28 cellular contexts compared by ENCODE assay signal in the genomic region with DNA sequence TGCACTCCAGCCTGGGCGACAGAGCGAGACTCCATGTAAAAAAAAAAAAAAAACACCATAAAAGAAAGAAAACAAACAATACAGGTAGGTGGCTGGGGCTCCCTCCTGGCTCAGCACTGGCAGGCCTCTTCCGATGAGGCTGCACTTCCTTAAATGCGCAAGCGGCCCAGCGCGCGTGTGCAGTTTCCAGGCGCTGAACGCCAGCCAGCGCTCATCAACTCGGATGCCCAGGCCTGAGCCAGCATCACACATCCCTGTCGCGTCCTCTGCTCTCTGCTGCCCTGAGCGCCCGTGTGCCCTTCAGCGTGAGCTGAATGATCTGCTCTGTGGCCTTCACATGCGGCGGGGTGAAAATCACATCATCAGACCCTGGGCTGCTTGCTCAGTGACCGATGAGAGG. TPM values are rescaled to one million over a fixed set of nuclear protein-coding genes. Genes with fewer than 3 reads are reported as not detected.
DNase-seq lines count a peak whose midpoint lies in the region; ATAC-seq, FAIRE-seq and TF ChIP-seq lines count a peak whose summit lies in the region.
"Had no signal": no experiment of that assay in that cellular context is flagged by ENCODE, and none has a peak within 500 bp of the region (broad histone marks: within the 10 kb centered on the region; RNA-seq: fewer than 3 reads in every experiment).

No MANE protein-coding gene starts in this region.

- H3K79me1 ChIP-seq in H1 (ENCODE audit: low read depth, low read length): no peaks in the 10 kb centered on the region

- H3K4me1 ChIP-seq in H1 (replicated peaks in 1 of 4; ENCODE audit: control insufficient read depth in 3 of 4, insufficient read depth in 4 of 4, low read length in 3 of 4) (peaks cover 0 to 12% (median 6%) of the 10 kb centered on the region in 4 experiments; a peak in 6 of 7 replicates), osteoblast (ENCODE audit: insufficient read depth, low read length) (no peaks in the 10 kb centered on the region)
- H3K4me1 ChIP-seq: BE2C had no signal

- no peak overlapping the region for H4K5ac ChIP-seq in H1 (ENCODE audit: insufficient read length, low read depth, low read length)

- H3K4me2 ChIP-seq in H1 (ENCODE audit: insufficient read depth in 1 of 2, low read depth in 2 of 2, low read length in 2 of 2) (no peak overlapping the region), osteoblast (ENCODE audit: insufficient read depth, low read length) (no peak overlapping the region)
- H3K4me2 ChIP-seq: PC-9 had no signal

- H3K36me3 ChIP-seq in H1 (ENCODE audit: control insufficient read depth in 2 of 4, insufficient read depth in 4 of 4, low read length in 3 of 4) (peaks cover 0 to 10% (median 3%) of the 10 kb centered on the region in 4 experiments; a peak in 1 of 8 replicates), osteoblast (ENCODE audit: insufficient read depth, low read length) (no peaks in the 10 kb centered on the region)
- H3K36me3 ChIP-seq: BE2C, MG63 had no signal

- H2AK5ac ChIP-seq in H1 (ENCODE audit: low read depth, low read length): no peak overlapping the region

- FAIRE-seq in H1 (lab: Jason Lieb, UNC): no peak
- FAIRE-seq: GM18507, HTR-8/SVneo had no signal

- no peak overlapping the region for H4K91ac ChIP-seq in H1 (replicated peaks; ENCODE audit: insufficient read length, low read length)

- ATAC-seq in Right ventricle myocardium superior (ENCODE audit: poor library complexity): no peak
- ATAC-seq in Right ventricle myocardium inferior: no peak
- ATAC-seq in stimulated activated effector memory CD8-positive, alpha-beta T cell treated with anti-CD3 and anti-CD28 coated beads, Interleukin-12 subunit alpha, Interleukin-12 subunit beta, amount 100 ng/mL, for 72 hours: no peak
- no peak for ATAC-seq in stimulated activated naive CD8-positive, alpha-beta T cell treated with anti-CD3 and anti-CD28 coated beads, Interleukin-15, Interleukin-2, amounts not matched to agents 100 U/mL and 50 U/mL, for 24 hours

- TF ChIP-seq RAD21 in H1 (IDR thresholded peaks at IDR 0.05 in 1 of 2, conservative IDR thresholded peaks at IDR 0.05 in 1 of 2; ENCODE audit: low read depth in 2 of 2, low read length in 2 of 2): no peak

- CTCF ChIA-PET in H1 (lab: Charles Lee; ENCODE audit: partially characterized antibody): interaction anchor here (0.6 to 1.6 kb wide), 7 partner anchors 12 to 155 kb away, joined by 3 to 9 read pairs (median 4); no protein-coding TSS in a partner anchor

- H3K14ac ChIP-seq in H1 (ENCODE audit: insufficient read length): no peak overlapping the region

- H3K4ac ChIP-seq in H1 (replicated peaks; ENCODE audit: insufficient read length, low read depth, low read length): no peak overlapping the region

- H3K23me2 ChIP-seq in H1 (ENCODE audit: low read depth, low read length): no peaks in the 10 kb centered on the region

- no peak overlapping the region for H2BK12ac ChIP-seq in H1 (ENCODE audit: low read depth, low read length)

- peaks cover 7% of the 10 kb centered on the region for H3K36me3 Mint-ChIP-seq in stimulated activated effector memory CD8-positive, alpha-beta T cell treated with anti-CD3 and anti-CD28 coated beads, Interleukin-12 subunit alpha, Interleukin-12 subunit beta, amount 100 ng/mL, for 72 hours

- no peak overlapping the region for H3K9ac ChIP-seq in H1 (replicated peaks in 1 of 4; ENCODE audit: extremely low read depth in 1 of 4, low read depth in 3 of 4, low read length in 3 of 4)
- H3K9ac ChIP-seq: GM23248 had no signal

- TF ChIP-seq CTCF in H1 (IDR thresholded peaks at IDR 0.05; ENCODE audit: control extremely low read depth in 1 of 3, insufficient read depth in 1 of 3, low read depth in 1 of 3, low read length in 3 of 3): no peak
- TF ChIP-seq CTCF in osteoblast (IDR thresholded peaks at IDR 0.05; ENCODE audit: extremely low read depth, low read depth, low read length): no peak

- no peak for TF ChIP-seq POLR2A in H1 (IDR thresholded peaks at IDR 0.05; ENCODE audit: control extremely low read depth in 1 of 2, low read depth in 2 of 2, low read length in 2 of 2)

- H2BK15ac ChIP-seq in H1 (ENCODE audit: low read length): no peak overlapping the region

- WGBS in H1 (ENCODE audit: extremely low coverage in 1 of 2, insufficient coverage in 1 of 2, insufficient read length in 1 of 2, insufficient replicate concordance in 2 of 2, low coverage in 1 of 2, low lambda C conversion rate in 2 of 2, missing lambda C conversion rate in 1 of 2), 2 experiments: 96% methylated on average over 16 of the region's 20 CpGs; no CpG with 5 or more reads in 1 of the 2 experiments

- 0 out of 2 replicates have a peak overlapping the region, but pooled peaks have one; percentile 8 for H2BK5ac ChIP-seq in H1 (ENCODE audit: low read depth, low read length)

- H3K56ac ChIP-seq in H1 (replicated peaks; ENCODE audit: insufficient read length, low read depth, low read length): no peak overlapping the region

- no peak overlapping the region for H2AFZ ChIP-seq in H1 (ENCODE audit: low read length)
- no peak overlapping the region for H2AFZ ChIP-seq in osteoblast (ENCODE audit: low read length)
- H2AFZ ChIP-seq: GM23248, PC-9 had no signal

- H4K20me1 ChIP-seq in H1 (replicated peaks in 1 of 2; ENCODE audit: control insufficient read depth in 1 of 2, insufficient read depth in 2 of 2, low read length in 2 of 2) (peaks cover 0 to 2% of the 10 kb centered on the region in 2 experiments), osteoblast (ENCODE audit: insufficient read depth, low read length) (no peaks in the 10 kb centered on the region)

- H3K4me3 ChIP-seq in H1 (ENCODE audit: extremely low read depth in 1 of 4, insufficient read depth in 2 of 4, low read depth in 3 of 4, low read length in 4 of 4): no peak overlapping the region
- H3K4me3 ChIP-seq in osteoblast (ENCODE audit: insufficient read depth, low read length): no peak overlapping the region
- H3K4me3 ChIP-seq: GM23248, MG63, PC-9 had no signal

- H3K27me3 ChIP-seq in H1 (replicated peaks in 1 of 4; ENCODE audit: control insufficient read depth in 3 of 4, extremely low read depth in 1 of 4, insufficient read depth in 3 of 4, low read length in 3 of 4) (no peaks in the 10 kb centered on the region), osteoblast (ENCODE audit: insufficient read depth, low read length) (no peaks in the 10 kb centered on the region)
- H3K27me3 ChIP-seq: BE2C, MG63 had no signal

- DNase-seq in Right ventricle myocardium superior (peak; percentile 37), Right ventricle myocardium inferior (ENCODE audit: missing footprints) (no peak), H1 (ENCODE audit: low read depth in 1 of 2, low spot score in 2 of 2) (no peak), osteoblast (ENCODE audit: insufficient read length, low spot score, missing footprints) (peak; percentile 48), amygdala (lab: John Stamatoyannopoulos, UW) (no peak)
- no peak for DNase-seq in stimulated activated effector memory CD8-positive, alpha-beta T cell treated with anti-CD3 and anti-CD28 coated beads, Interleukin-12 subunit alpha, Interleukin-12 subunit beta, amount 100 ng/mL, for 72 hours (ENCODE audit: low spot score in 2 of 2)
- no peak for DNase-seq in stimulated activated naive CD8-positive, alpha-beta T cell treated with anti-CD3 and anti-CD28 coated beads, Interleukin-15, Interleukin-2, amounts not matched to agents 100 U/mL and 50 U/mL, for 24 hours
- DNase-seq: ACHN; BE2C; CD8-positive, alpha-beta memory T cell; DMS79 treated with DMSO at 0.1 percent for 48 hours; GM23248; HCEC 1CT; KG1; MG63; NCI-H1105 treated with DMSO at 0.1 percent for 48 hours; NCI-H146; NCI-H2029; NCI-H446 treated with DMSO at 0.1 percent for 48 hours; NCI-H526; NCI-H82; NK-92 treated with Interleukin-12 subunit alpha and Interleukin-12 subunit beta, amount 100 ng/mL, for 24 hours; PC-9; SHP77 had no signal

- no peak overlapping the region for H3K23ac ChIP-seq in H1 (ENCODE audit: insufficient read length)

- no peak overlapping the region for H2BK20ac ChIP-seq in H1 (ENCODE audit: low read length)

- no peak overlapping the region for H2BK120ac ChIP-seq in H1 (replicated peaks; ENCODE audit: low read depth, low read length)

- no peak overlapping the region for H3K27ac Mint-ChIP-seq in stimulated activated effector memory CD8-positive, alpha-beta T cell treated with anti-CD3 and anti-CD28 coated beads, Interleukin-12 subunit alpha, Interleukin-12 subunit beta, amount 100 ng/mL, for 72 hours
- H3K27ac Mint-ChIP-seq: CD14-positive monocyte; CD8-positive, alpha-beta memory T cell had no signal

- no peak overlapping the region for H4K8ac ChIP-seq in H1 (ENCODE audit: extremely low read depth, insufficient read depth, low read length)

- no peaks in the 10 kb centered on the region for H3K9me3 Mint-ChIP-seq in stimulated activated effector memory CD8-positive, alpha-beta T cell treated with anti-CD3 and anti-CD28 coated beads, Interleukin-12 subunit alpha, Interleukin-12 subunit beta, amount 100 ng/mL, for 72 hours
- H3K9me3 Mint-ChIP-seq: CD8-positive, alpha-beta memory T cell had no signal

- no peak for TF ChIP-seq EP300 in H1 (IDR thresholded peaks at IDR 0.05; ENCODE audit: borderline replicate concordance in 1 of 2, low read depth in 2 of 2, low read length in 2 of 2)

- no peaks in the 10 kb centered on the region for H3K4me1 Mint-ChIP-seq in stimulated activated effector memory CD8-positive, alpha-beta T cell treated with anti-CD3 and anti-CD28 coated beads, Interleukin-12 subunit alpha, Interleukin-12 subunit beta, amount 100 ng/mL, for 72 hours
- H3K4me1 Mint-ChIP-seq: CD14-positive monocyte; CD8-positive, alpha-beta memory T cell had no signal

- H3K9me3 ChIP-seq in H1 (ENCODE audit: insufficient read depth in 2 of 2, low read depth in 1 of 2, low read length in 1 of 2) (no peaks in the 10 kb centered on the region), osteoblast (ENCODE audit: low read depth, low read length) (no peaks in the 10 kb centered on the region)
- H3K9me3 ChIP-seq: BE2C, MG63 had no signal

- intact Hi-C loops in Right ventricle myocardium superior (cut with DNase I): no loop called here
- intact Hi-C loops in Right ventricle myocardium inferior (cut with DNase I): no loop called here

- H3K4me3 Mint-ChIP-seq in stimulated activated effector memory CD8-positive, alpha-beta T cell treated with anti-CD3 and anti-CD28 coated beads, Interleukin-12 subunit alpha, Interleukin-12 subunit beta, amount 100 ng/mL, for 72 hours: no peak overlapping the region
- H3K4me3 Mint-ChIP-seq: CD14-positive monocyte; CD8-positive, alpha-beta memory T cell had no signal

- no peak overlapping the region for H3K18ac ChIP-seq in H1 (ENCODE audit: extremely low read depth, low read length)

- H3K27ac ChIP-seq in H1 (ENCODE audit: low read depth, low read length) (no peak overlapping the region; the same call in 1 of the 2 replicates), osteoblast (ENCODE audit: low read depth, low read length) (no peak overlapping the region)
- H3K27ac ChIP-seq: 22Rv1, GM23248, PC-9 had no signal

- no peaks in the 10 kb centered on the region for H3K79me2 ChIP-seq in H1 (ENCODE audit: control insufficient read depth in 1 of 2, insufficient read depth in 2 of 2, low read length in 2 of 2)
- H3K79me2 ChIP-seq in osteoblast (ENCODE audit: insufficient read depth, low read length): peaks cover 10% of the 10 kb centered on the region

- POLR2A ChIA-PET in H1 (lab: Charles Lee; ENCODE audit: partially characterized antibody): interaction anchor here (1.1 to 1.7 kb wide), 4 partner anchors 23 to 82 kb away, joined by 4 to 7 read pairs (median 6); partner anchors contain the start of gene EIF3B

RNA-seq across cellular contexts. Expression of gene NUDT1, which starts 31.8 kb away (rescaled TPM):
- total RNA-seq in Right ventricle myocardium superior: 10.6 TPM
- total RNA-seq in Right ventricle myocardium inferior: 13.6 TPM
- total RNA-seq in H1 (2021; fragmentation: NEBNext Ultra II Directional; extraction: Animal tissue kit (Norgen Biotek cat#: 25700)): 76.1 and 85.2 TPM in 2 replicates
- 89.5 and 101 TPM in 2 replicates for polyA plus RNA-seq in H1 (2011; rRNA removed)
- 97.8 TPM for polyA plus RNA-seq in H1 (2011; cell fraction: cytosol; rRNA removed)
- 69.8 TPM for polyA plus RNA-seq in H1 (2011; cell fraction: nucleus; rRNA removed)
- 103 to 158 TPM (median 150 TPM) in 4 replicates for polyA plus RNA-seq in H1 (2012, experiment 1 of 2)
- polyA plus RNA-seq in H1 (2012, experiment 2 of 2): 122 TPM
- 52.9 TPM for polyA plus RNA-seq in H1 (2013, experiment 1 of 2)
- 59.3 TPM for polyA plus RNA-seq in H1 (2013, experiment 2 of 2)
- 29.5 and 36.6 TPM in 2 replicates for polyA minus RNA-seq in H1 (2011; rRNA and poly(A)+ RNA removed)
- 29.8 TPM for polyA minus RNA-seq in H1 (2011; cell fraction: cytosol; rRNA and poly(A)+ RNA removed)
- polyA minus RNA-seq in H1 (2011; cell fraction: nucleus; rRNA and poly(A)+ RNA removed): 20.8 TPM
- 18.5 and 21.8 TPM in 2 replicates for total RNA-seq in osteoblast

RNA-seq across cellular contexts. Expression of gene MRM2, which starts 31.9 kb away (rescaled TPM):
- total RNA-seq in Right ventricle myocardium superior (20.0 TPM), Right ventricle myocardium inferior (20.7 TPM), osteoblast (21.4 and 21.5 TPM in 2 replicates)
- total RNA-seq in H1 (2021; fragmentation: NEBNext Ultra II Directional; extraction: Animal tissue kit (Norgen Biotek cat#: 25700)): 38.6 and 38.7 TPM in 2 replicates
- polyA plus RNA-seq in H1 (2011; rRNA removed): 17.2 and 19.0 TPM in 2 replicates
- 26.2 TPM for polyA plus RNA-seq in H1 (2011; cell fraction: cytosol; rRNA removed)
- polyA plus RNA-seq in H1 (2011; cell fraction: nucleus; rRNA removed): 20.0 TPM
- 36.9 to 43.2 TPM (median 37.8 TPM) in 4 replicates for polyA plus RNA-seq in H1 (2012, experiment 1 of 2)
- 19.2 TPM for polyA plus RNA-seq in H1 (2012, experiment 2 of 2)
- 28.5 TPM for polyA plus RNA-seq in H1 (2013, experiment 1 of 2)
- polyA plus RNA-seq in H1 (2013, experiment 2 of 2): 29.2 TPM
- polyA minus RNA-seq in H1 (2011; rRNA and poly(A)+ RNA removed): 26.9 and 29.8 TPM in 2 replicates
- polyA minus RNA-seq in H1 (2011; cell fraction: cytosol; rRNA and poly(A)+ RNA removed): 13.9 TPM
- polyA minus RNA-seq in H1 (2011; cell fraction: nucleus; rRNA and poly(A)+ RNA removed): 13.0 TPM

RNA-seq across cellular contexts. Expression of gene SNX8, which starts 40.4 kb away (rescaled TPM):
- total RNA-seq in Right ventricle myocardium superior (19.1 TPM), Right ventricle myocardium inferior (18.8 TPM), osteoblast (16.3 and 25.0 TPM in 2 replicates)
- total RNA-seq in H1 (2021; fragmentation: NEBNext Ultra II Directional; extraction: Animal tissue kit (Norgen Biotek cat#: 25700)): 46.2 and 49.5 TPM in 2 replicates
- polyA plus RNA-seq in H1 (2011; rRNA removed): 69.2 and 70.8 TPM in 2 replicates
- 43.8 TPM for polyA plus RNA-seq in H1 (2011; cell fraction: cytosol; rRNA removed)
- 87.4 TPM for polyA plus RNA-seq in H1 (2011; cell fraction: nucleus; rRNA removed)
- polyA plus RNA-seq in H1 (2012, experiment 1 of 2): 24.9 to 55.7 TPM (median 48.9 TPM) in 4 replicates
- polyA plus RNA-seq in H1 (2012, experiment 2 of 2): 15.1 TPM
- 13.0 TPM for polyA plus RNA-seq in H1 (2013, experiment 1 of 2)
- 12.5 TPM for polyA plus RNA-seq in H1 (2013, experiment 2 of 2)
- 76.9 and 104 TPM in 2 replicates for polyA minus RNA-seq in H1 (2011; rRNA and poly(A)+ RNA removed)
- polyA minus RNA-seq in H1 (2011; cell fraction: cytosol; rRNA and poly(A)+ RNA removed): 27.6 TPM
- polyA minus RNA-seq in H1 (2011; cell fraction: nucleus; rRNA and poly(A)+ RNA removed): 30.4 TPM

RNA-seq across cellular contexts. Expression of gene MAD1L1, which starts 41.1 kb away (rescaled TPM):
- 17.9 TPM for total RNA-seq in Right ventricle myocardium superior
- total RNA-seq in Right ventricle myocardium inferior: 19.1 TPM
- total RNA-seq in H1 (2021; fragmentation: NEBNext Ultra II Directional; extraction: Animal tissue kit (Norgen Biotek cat#: 25700)): 38.8 and 40.4 TPM in 2 replicates
- polyA plus RNA-seq in H1 (2011; rRNA removed): 44.6 and 61.5 TPM in 2 replicates
- polyA plus RNA-seq in H1 (2011; cell fraction: cytosol; rRNA removed): 39.0 TPM
- polyA plus RNA-seq in H1 (2011; cell fraction: nucleus; rRNA removed): 51.0 TPM
- 21.3 to 37.3 TPM (median 33.3 TPM) in 4 replicates for polyA plus RNA-seq in H1 (2012, experiment 1 of 2)
- 26.7 TPM for polyA plus RNA-seq in H1 (2012, experiment 2 of 2)
- 17.3 TPM for polyA plus RNA-seq in H1 (2013, experiment 1 of 2)
- 16.6 TPM for polyA plus RNA-seq in H1 (2013, experiment 2 of 2)
- polyA minus RNA-seq in H1 (2011; rRNA and poly(A)+ RNA removed): 21.0 and 24.8 TPM in 2 replicates
- 34.5 TPM for polyA minus RNA-seq in H1 (2011; cell fraction: cytosol; rRNA and poly(A)+ RNA removed)
- 27.3 TPM for polyA minus RNA-seq in H1 (2011; cell fraction: nucleus; rRNA and poly(A)+ RNA removed)
- 66.2 and 72.2 TPM in 2 replicates for total RNA-seq in osteoblast

Comparison
In these comparisons a context has a peak if more than half of its experiments do, and no peak if none do; other contexts are left out.
1. DNase-seq: peak in Right ventricle myocardium superior (single experiment) and osteoblast (single experiment); none in Right ventricle myocardium inferior (single experiment), H1 (0 of 2), amygdala (0 of 56), stimulated activated effector memory CD8-positive, alpha-beta T cell treated with anti-CD3 and anti-CD28 coated beads, Interleukin-12 subunit alpha, Interleukin-12 subunit beta, amount 100 ng/mL, for 72 hours (0 of 2) and stimulated activated naive CD8-positive, alpha-beta T cell treated with anti-CD3 and anti-CD28 coated beads, Interleukin-15, Interleukin-2, amounts not matched to agents 100 U/mL and 50 U/mL, for 24 hours (single experiment).